Comparison of ENCODE assay signal across 1 cellular context in the genomic region with DNA sequence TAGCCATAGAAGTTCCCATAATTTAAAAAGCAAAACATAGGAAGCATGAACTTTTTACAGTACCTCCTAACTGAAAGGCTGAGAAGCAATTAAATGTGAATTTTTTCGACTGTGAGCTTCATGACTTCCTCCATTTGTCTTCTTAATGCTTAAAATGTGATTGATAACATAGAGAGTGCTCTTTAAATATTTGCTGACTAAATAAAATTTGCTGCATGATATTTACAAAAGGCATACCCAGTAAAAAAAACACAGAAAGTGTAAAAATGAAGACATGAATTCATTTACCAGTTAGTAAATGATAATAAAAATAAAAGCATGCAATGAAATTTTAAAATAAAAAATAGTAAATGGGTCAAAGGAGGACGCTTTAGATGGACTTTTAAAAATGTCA.
TF ChIP-seq lines count a peak whose summit lies in the region.

No MANE protein-coding gene starts in this region.

TF ChIP-seq in GM12878, 131 proteins besides CTCF, POLR2A, EP300 and RAD21 (continued from another document):
- TF ChIP-seq, protein P1, sequence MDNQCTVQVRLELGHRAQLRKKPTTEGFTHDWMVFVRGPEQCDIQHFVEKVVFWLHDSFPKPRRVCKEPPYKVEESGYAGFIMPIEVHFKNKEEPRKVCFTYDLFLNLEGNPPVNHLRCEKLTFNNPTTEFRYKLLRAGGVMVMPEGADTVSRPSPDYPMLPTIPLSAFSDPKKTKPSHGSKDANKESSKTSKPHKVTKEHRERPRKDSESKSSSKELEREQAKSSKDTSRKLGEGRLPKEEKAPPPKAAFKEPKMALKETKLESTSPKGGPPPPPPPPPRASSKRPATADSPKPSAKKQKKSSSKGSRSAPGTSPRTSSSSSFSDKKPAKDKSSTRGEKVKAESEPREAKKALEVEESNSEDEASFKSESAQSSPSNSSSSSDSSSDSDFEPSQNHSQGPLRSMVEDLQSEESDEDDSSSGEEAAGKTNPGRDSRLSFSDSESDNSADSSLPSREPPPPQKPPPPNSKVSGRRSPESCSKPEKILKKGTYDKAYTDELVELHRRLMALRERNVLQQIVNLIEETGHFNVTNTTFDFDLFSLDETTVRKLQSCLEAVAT (IDR thresholded peaks at IDR 0.05): no peak
- TF ChIP-seq POLR2AphosphoS2 (IDR thresholded peaks at IDR 0.05; ENCODE audit: low read depth, low read length): no peak
- TF ChIP-seq MXI1 (IDR thresholded peaks at IDR 0.05; ENCODE audit: low read depth, low read length): no peak
